In genomic region chr6:41723178-41723935, GRCh38 we compare ENCODE assay signal across 9 cellular contexts. TPM values are rescaled to one million over a fixed set of nuclear protein-coding genes. Genes with fewer than 3 reads are reported as not detected.
A peak's percentile ranks its signal among the peaks of the same experiment; 100 is the strongest.
DNase-seq lines count a peak whose midpoint lies in the region; ATAC-seq and TF ChIP-seq lines count a peak whose summit lies in the region.
"Had no signal": no experiment of that assay in that cellular context is flagged by ENCODE, and none has a peak within 500 bp of the region (broad histone marks: within the 10 kb centered on the region; RNA-seq: fewer than 3 reads in every experiment).

No MANE protein-coding gene starts in this region.

- DNase-seq in SK-MEL-5 (ENCODE audit: low read depth, low spot score) (peak; percentile 46), fibroblast of lung (ENCODE audit: low read depth in 2 of 2) (peak; percentile 89), nephron progenitor cell (peak; percentile 25), DMS 273 (lab: John Stamatoyannopoulos, UW; ENCODE audit: unreplicated experiment) (no peak), NCI-H446 treated with DMSO at 0.1 percent for 48 hours (lab: John Stamatoyannopoulos, UW) (no peak)

- H3K27ac ChIP-seq in BLaER1 treated with 17β-estradiol and CSF1 and Interleukin-3, amounts not matched to agents 10 nM and 100 nM: peak overlapping the region; percentile 70 to 100 (median 96)
- no peak overlapping the region for H3K27ac ChIP-seq in fibroblast of lung (ENCODE audit: insufficient read depth, low read length)

- no peaks in the 10 kb centered on the region for H3K27me3 Mint-ChIP-seq in nephron progenitor cell (ENCODE audit: low read depth, poor library complexity)
- H3K27me3 Mint-ChIP-seq: naive thymus-derived CD8-positive, alpha-beta T cell had no signal

- peak overlapping the region; percentile 19 for H3K27ac Mint-ChIP-seq in nephron progenitor cell

- H3K9me3 Mint-ChIP-seq in nephron progenitor cell: no peaks in the 10 kb centered on the region
- H3K9me3 Mint-ChIP-seq: naive thymus-derived CD8-positive, alpha-beta T cell had no signal

- in situ Hi-C loops in SK-MEL-5 (cut with HindIII; ENCODE audit: low pct_unique_long_range_greater_than_20kb, low sequenced_read_pairs): no loop called here

- ATAC-seq in GM19372 (IDR thresholded peaks at IDR 0.05; ENCODE audit: low read depth, unreplicated experiment) (peak; percentile 69), HG03378 (IDR thresholded peaks at IDR 0.05; ENCODE audit: unreplicated experiment) (peak; percentile 62)

- peak overlapping the region; percentile 24 for H2AFZ ChIP-seq in fibroblast of lung (ENCODE audit: low read length)

- no peaks in the 10 kb centered on the region for H3K79me2 ChIP-seq in fibroblast of lung (ENCODE audit: control insufficient read depth, insufficient read depth, low read length)

- H3K36me3 ChIP-seq in BLaER1 treated with 17β-estradiol and CSF1 and Interleukin-3, amounts not matched to agents 10 nM and 100 nM: peaks cover 0 to 38% (median 13%) of the 10 kb centered on the region in 11 experiments; a peak in 12 of 22 replicates
- H3K36me3 ChIP-seq in fibroblast of lung (ENCODE audit: control insufficient read depth, insufficient read depth, low read length): no peaks in the 10 kb centered on the region

- no peaks in the 10 kb centered on the region for H3K36me3 Mint-ChIP-seq in nephron progenitor cell (ENCODE audit: low read depth)
- H3K36me3 Mint-ChIP-seq: naive thymus-derived CD8-positive, alpha-beta T cell had no signal

- H3K9ac ChIP-seq in BLaER1 treated with 17β-estradiol and CSF1 and Interleukin-3, amounts not matched to agents 10 nM and 100 nM: peak overlapping the region; percentile 65 to 97 (median 85); a peak in 21 of 22 replicates
- no peak overlapping the region for H3K9ac ChIP-seq in fibroblast of lung (ENCODE audit: insufficient read depth, low read length)

- peaks cover 97 to 99% (median 98%) of the 10 kb centered on the region in 10 experiments for H3K4me1 ChIP-seq in BLaER1 treated with 17β-estradiol and CSF1 and Interleukin-3, amounts not matched to agents 10 nM and 100 nM
- H3K4me1 ChIP-seq in fibroblast of lung (ENCODE audit: control insufficient read depth, extremely low read depth, insufficient read depth, low read length): peaks cover 5% of the 10 kb centered on the region

- peak overlapping the region; percentile 96 to 100 (median 99) for H3K4me2 ChIP-seq in BLaER1 treated with 17β-estradiol and CSF1 and Interleukin-3, amounts not matched to agents 10 nM and 100 nM
- no peak overlapping the region for H3K4me2 ChIP-seq in fibroblast of lung (ENCODE audit: extremely low read depth, insufficient read depth, low read length)

- no peaks in the 10 kb centered on the region for H3K27me3 ChIP-seq in BLaER1 treated with 17β-estradiol and CSF1 and Interleukin-3, amounts not matched to agents 10 nM and 100 nM
- H3K27me3 ChIP-seq in fibroblast of lung (ENCODE audit: control insufficient read depth, insufficient read depth, low read length): no peaks in the 10 kb centered on the region

- H3K4me3 Mint-ChIP-seq in nephron progenitor cell: no peak overlapping the region

- TF ChIP-seq CTCF in fibroblast of lung (conservative IDR thresholded peaks at IDR 0.05 in 1 of 2, IDR thresholded peaks at IDR 0.05 in 1 of 2; ENCODE audit: low read depth in 1 of 2, low read length in 2 of 2): no peak
- no peak for TF ChIP-seq CTCF in nephron progenitor cell (IDR thresholded peaks at IDR 0.05)

- H3K9me3 ChIP-seq in BLaER1 treated with 17β-estradiol and CSF1 and Interleukin-3, amounts not matched to agents 10 nM and 100 nM (replicated peaks in 1 of 11): no peaks in the 10 kb centered on the region
- no peaks in the 10 kb centered on the region for H3K9me3 ChIP-seq in fibroblast of lung (ENCODE audit: control insufficient read depth, insufficient read depth, low read depth, low read length)

- peaks cover 37% of the 10 kb centered on the region for H3K4me1 Mint-ChIP-seq in nephron progenitor cell

- peak overlapping the region; percentile 36 to 70 (median 60) for H3K4me3 ChIP-seq in BLaER1 treated with 17β-estradiol and CSF1 and Interleukin-3, amounts not matched to agents 10 nM and 100 nM
- peak overlapping the region in 1 of 4 experiments; percentile 12 for H3K4me3 ChIP-seq in fibroblast of lung (replicated peaks in 1 of 4; ENCODE audit: control extremely low read depth in 1 of 4, insufficient read depth in 1 of 4, low read depth in 3 of 4, low read length in 4 of 4)

- peaks cover 0 to 54% (median 0%) of the 10 kb centered on the region in 11 experiments; a peak in 5 of 22 replicates for H4K20me1 ChIP-seq in BLaER1 treated with 17β-estradiol and CSF1 and Interleukin-3, amounts not matched to agents 10 nM and 100 nM
- H4K20me1 ChIP-seq in fibroblast of lung (ENCODE audit: control insufficient read depth, extremely low read depth, insufficient read depth, low read length): no peaks in the 10 kb centered on the region

RNA-seq across cellular contexts. Expression of gene TFEB, which starts 12.1 kb away (rescaled TPM):
- 1.9 and 3.7 TPM in 2 replicates for total RNA-seq in SK-MEL-5 (2014; rRNA removed; shearing (Covaris generic))
- polyA plus RNA-seq in SK-MEL-5 (2015; cell fraction: cytosol; rRNA removed): 2.9 and 3.4 TPM in 2 replicates
- 3.5 and 12.5 TPM in 2 replicates for polyA plus RNA-seq in SK-MEL-5 (2015; cell fraction: nucleus; rRNA removed)
- total RNA-seq in fibroblast of lung: 5.6 and 7.6 TPM in 2 replicates
- 1.9 and 2.0 TPM in 2 replicates for polyA plus RNA-seq in fibroblast of lung
- polyA plus RNA-seq in fibroblast of lung (2012): 2.4 and 2.7 TPM in 2 replicates
- polyA minus RNA-seq in fibroblast of lung (ENCODE audit: low replicate concordance): 0.82 and 16.1 TPM in 2 replicates

RNA-seq across cellular contexts. Expression of gene PGC, which starts 23.8 kb away (rescaled TPM):
- total RNA-seq in SK-MEL-5 (2014; rRNA removed; shearing (Covaris generic)): not detected in 2 replicates
- 0.13 TPM in 1 of 2 replicates, not detected in the other for polyA plus RNA-seq in SK-MEL-5 (2015; cell fraction: cytosol; rRNA removed)
- not detected in 2 replicates for polyA plus RNA-seq in SK-MEL-5 (2015; cell fraction: nucleus; rRNA removed)
- not detected in 2 replicates for total RNA-seq in fibroblast of lung
- polyA plus RNA-seq in fibroblast of lung: not detected in 2 replicates
- polyA plus RNA-seq in fibroblast of lung (2012): not detected in 2 replicates
- 2.3 TPM in 1 of 2 replicates, not detected in the other for polyA minus RNA-seq in fibroblast of lung (ENCODE audit: low replicate concordance)
- total RNA-seq: naive thymus-derived CD8-positive, alpha-beta T cell had no signal
- polyA plus RNA-seq: naive thymus-derived CD8-positive, alpha-beta T cell had no signal

RNA-seq across cellular contexts. Expression of gene FRS3, which starts 56.3 kb away (rescaled TPM):
- total RNA-seq in SK-MEL-5 (2014; rRNA removed; shearing (Covaris generic)): 0.61 and 2.2 TPM in 2 replicates
- polyA plus RNA-seq in SK-MEL-5 (2015; cell fraction: cytosol; rRNA removed): 3.1 and 4.6 TPM in 2 replicates
- polyA plus RNA-seq in SK-MEL-5 (2015; cell fraction: nucleus; rRNA removed): 7.5 and 11.9 TPM in 2 replicates
- total RNA-seq in fibroblast of lung: 1.0 and 1.8 TPM in 2 replicates
- 2.4 and 2.6 TPM in 2 replicates for polyA plus RNA-seq in fibroblast of lung
- polyA plus RNA-seq in fibroblast of lung (2012): 1.8 and 2.1 TPM in 2 replicates
- polyA minus RNA-seq in fibroblast of lung (ENCODE audit: low replicate concordance): 4.2 and 13.8 TPM in 2 replicates

RNA-seq across cellular contexts. Expression of gene PRICKLE4, which starts 57.2 kb away (rescaled TPM):
- total RNA-seq in SK-MEL-5 (2014; rRNA removed; shearing (Covaris generic)): not detected in 2 replicates
- 0.14 and 0.29 TPM in 2 replicates for polyA plus RNA-seq in SK-MEL-5 (2015; cell fraction: cytosol; rRNA removed)
- polyA plus RNA-seq in SK-MEL-5 (2015; cell fraction: nucleus; rRNA removed): 5.1 and 17.0 TPM in 2 replicates
- 0.26 TPM in 1 of 2 replicates, not detected in the other for total RNA-seq in fibroblast of lung
- polyA plus RNA-seq in fibroblast of lung: 0.08 and 0.19 TPM in 2 replicates
- 0.17 and 0.20 TPM in 2 replicates for polyA plus RNA-seq in fibroblast of lung (2012)
- not detected in 2 replicates for polyA minus RNA-seq in fibroblast of lung (ENCODE audit: low replicate concordance)
- total RNA-seq: naive thymus-derived CD8-positive, alpha-beta T cell had no signal
- polyA plus RNA-seq: naive thymus-derived CD8-positive, alpha-beta T cell had no signal

Comparison
In these comparisons a context has a peak if more than half of its experiments do, and no peak if none do; other contexts are left out.
1. DNase-seq: peak in SK-MEL-5 (single experiment), fibroblast of lung (2 of 2) and nephron progenitor cell (single experiment); none in DMS 273 (single experiment) and NCI-H446 treated with DMSO at 0.1 percent for 48 hours (single experiment).